In genomic region chr11:86182976-86183584, GRCh38 we compare ENCODE assay signal across 1 cellular context.
A peak's percentile ranks its signal among the peaks of the same experiment; 100 is the strongest.
TF ChIP-seq lines count a peak whose summit lies in the region.

No MANE protein-coding gene starts in this region.

TF ChIP-seq in GM12878, 131 proteins besides CTCF, POLR2A, EP300 and RAD21 (continued from another document):
- TF ChIP-seq ZBTB40 (IDR thresholded peaks at IDR 0.05; ENCODE audit: borderline replicate concordance), result no peak
- TF ChIP-seq HSF1 (IDR thresholded peaks at IDR 0.05; ENCODE audit: low read depth, low read length), result no peak
- TF ChIP-seq, protein P1, sequence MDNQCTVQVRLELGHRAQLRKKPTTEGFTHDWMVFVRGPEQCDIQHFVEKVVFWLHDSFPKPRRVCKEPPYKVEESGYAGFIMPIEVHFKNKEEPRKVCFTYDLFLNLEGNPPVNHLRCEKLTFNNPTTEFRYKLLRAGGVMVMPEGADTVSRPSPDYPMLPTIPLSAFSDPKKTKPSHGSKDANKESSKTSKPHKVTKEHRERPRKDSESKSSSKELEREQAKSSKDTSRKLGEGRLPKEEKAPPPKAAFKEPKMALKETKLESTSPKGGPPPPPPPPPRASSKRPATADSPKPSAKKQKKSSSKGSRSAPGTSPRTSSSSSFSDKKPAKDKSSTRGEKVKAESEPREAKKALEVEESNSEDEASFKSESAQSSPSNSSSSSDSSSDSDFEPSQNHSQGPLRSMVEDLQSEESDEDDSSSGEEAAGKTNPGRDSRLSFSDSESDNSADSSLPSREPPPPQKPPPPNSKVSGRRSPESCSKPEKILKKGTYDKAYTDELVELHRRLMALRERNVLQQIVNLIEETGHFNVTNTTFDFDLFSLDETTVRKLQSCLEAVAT (IDR thresholded peaks at IDR 0.05), result no peak
- no peak for TF ChIP-seq MXI1 (IDR thresholded peaks at IDR 0.05; ENCODE audit: low read depth, low read length)
- peak; percentile 66 for TF ChIP-seq RUNX3 (IDR thresholded peaks at IDR 0.05; ENCODE audit: low read length)
- TF ChIP-seq PAX5 (IDR thresholded peaks at IDR 0.05; ENCODE audit: borderline replicate concordance, low read depth, low read length), result no peak
- TF ChIP-seq, protein P2, sequence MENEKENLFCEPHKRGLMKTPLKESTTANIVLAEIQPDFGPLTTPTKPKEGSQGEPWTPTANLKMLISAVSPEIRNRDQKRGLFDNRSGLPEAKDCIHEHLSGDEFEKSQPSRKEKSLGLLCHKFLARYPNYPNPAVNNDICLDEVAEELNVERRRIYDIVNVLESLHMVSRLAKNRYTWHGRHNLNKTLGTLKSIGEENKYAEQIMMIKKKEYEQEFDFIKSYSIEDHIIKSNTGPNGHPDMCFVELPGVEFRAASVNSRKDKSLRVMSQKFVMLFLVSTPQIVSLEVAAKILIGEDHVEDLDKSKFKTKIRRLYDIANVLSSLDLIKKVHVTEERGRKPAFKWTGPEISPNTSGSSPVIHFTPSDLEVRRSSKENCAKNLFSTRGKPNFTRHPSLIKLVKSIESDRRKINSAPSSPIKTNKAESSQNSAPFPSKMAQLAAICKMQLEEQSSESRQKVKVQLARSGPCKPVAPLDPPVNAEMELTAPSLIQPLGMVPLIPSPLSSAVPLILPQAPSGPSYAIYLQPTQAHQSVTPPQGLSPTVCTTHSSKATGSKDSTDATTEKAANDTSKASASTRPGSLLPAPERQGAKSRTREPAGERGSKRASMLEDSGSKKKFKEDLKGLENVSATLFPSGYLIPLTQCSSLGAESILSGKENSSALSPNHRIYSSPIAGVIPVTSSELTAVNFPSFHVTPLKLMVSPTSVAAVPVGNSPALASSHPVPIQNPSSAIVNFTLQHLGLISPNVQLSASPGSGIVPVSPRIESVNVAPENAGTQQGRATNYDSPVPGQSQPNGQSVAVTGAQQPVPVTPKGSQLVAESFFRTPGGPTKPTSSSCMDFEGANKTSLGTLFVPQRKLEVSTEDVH (IDR thresholded peaks at IDR 0.05; ENCODE audit: low read depth, partially characterized antibody), result no peak
- TF ChIP-seq BCL3 (IDR thresholded peaks at IDR 0.05; ENCODE audit: borderline replicate concordance, insufficient read depth, low read depth, low read length, poor library complexity, severe bottlenecking), result no peak
- TF ChIP-seq RBBP5 (conservative IDR thresholded peaks at IDR 0.05), result no peak
- TF ChIP-seq USF1 (IDR thresholded peaks at IDR 0.05; ENCODE audit: borderline replicate concordance, extremely low read length, insufficient read depth, low read depth, low read length), result no peak
- no peak for TF ChIP-seq ASH2L (IDR thresholded peaks at IDR 0.05; ENCODE audit: borderline replicate concordance, low read depth)
- TF ChIP-seq SUPT20H (IDR thresholded peaks at IDR 0.05; ENCODE audit: borderline replicate concordance, control insufficient read depth, low read depth, low read length), result no peak
- TF ChIP-seq STAT3 (IDR thresholded peaks at IDR 0.05; ENCODE audit: low read depth, low read length), result no peak
- TF ChIP-seq KAT2A (conservative IDR thresholded peaks at IDR 0.05; ENCODE audit: control insufficient read depth, low read depth, low read length), result no peak
- 0 out of 2 replicates have a peak, but pooled peaks have one; percentile 39 for TF ChIP-seq CREB1 (IDR thresholded peaks at IDR 0.05; ENCODE audit: low read depth)
- no peak for TF ChIP-seq MEF2A (IDR thresholded peaks at IDR 0.05; ENCODE audit: insufficient read depth, low read depth, low read length)
- no peak for TF ChIP-seq SIN3A (IDR thresholded peaks at IDR 0.05; ENCODE audit: low read depth, low read length)
- TF ChIP-seq NR2F1 (conservative IDR thresholded peaks at IDR 0.05), result no peak
- no peak for TF ChIP-seq TAF1 (IDR thresholded peaks at IDR 0.05; ENCODE audit: borderline replicate concordance, low read depth, low read length)
- TF ChIP-seq ZBTB11 (CRISPR knock-in tag; IDR thresholded peaks at IDR 0.05), result no peak
- no peak for TF ChIP-seq STAT1 (conservative IDR thresholded peaks at IDR 0.05)
- 0 out of 2 replicates have a peak, but pooled peaks have one; percentile 44 for TF ChIP-seq ZBED1 (IDR thresholded peaks at IDR 0.05; ENCODE audit: borderline replicate concordance)
- TF ChIP-seq, protein P3, sequence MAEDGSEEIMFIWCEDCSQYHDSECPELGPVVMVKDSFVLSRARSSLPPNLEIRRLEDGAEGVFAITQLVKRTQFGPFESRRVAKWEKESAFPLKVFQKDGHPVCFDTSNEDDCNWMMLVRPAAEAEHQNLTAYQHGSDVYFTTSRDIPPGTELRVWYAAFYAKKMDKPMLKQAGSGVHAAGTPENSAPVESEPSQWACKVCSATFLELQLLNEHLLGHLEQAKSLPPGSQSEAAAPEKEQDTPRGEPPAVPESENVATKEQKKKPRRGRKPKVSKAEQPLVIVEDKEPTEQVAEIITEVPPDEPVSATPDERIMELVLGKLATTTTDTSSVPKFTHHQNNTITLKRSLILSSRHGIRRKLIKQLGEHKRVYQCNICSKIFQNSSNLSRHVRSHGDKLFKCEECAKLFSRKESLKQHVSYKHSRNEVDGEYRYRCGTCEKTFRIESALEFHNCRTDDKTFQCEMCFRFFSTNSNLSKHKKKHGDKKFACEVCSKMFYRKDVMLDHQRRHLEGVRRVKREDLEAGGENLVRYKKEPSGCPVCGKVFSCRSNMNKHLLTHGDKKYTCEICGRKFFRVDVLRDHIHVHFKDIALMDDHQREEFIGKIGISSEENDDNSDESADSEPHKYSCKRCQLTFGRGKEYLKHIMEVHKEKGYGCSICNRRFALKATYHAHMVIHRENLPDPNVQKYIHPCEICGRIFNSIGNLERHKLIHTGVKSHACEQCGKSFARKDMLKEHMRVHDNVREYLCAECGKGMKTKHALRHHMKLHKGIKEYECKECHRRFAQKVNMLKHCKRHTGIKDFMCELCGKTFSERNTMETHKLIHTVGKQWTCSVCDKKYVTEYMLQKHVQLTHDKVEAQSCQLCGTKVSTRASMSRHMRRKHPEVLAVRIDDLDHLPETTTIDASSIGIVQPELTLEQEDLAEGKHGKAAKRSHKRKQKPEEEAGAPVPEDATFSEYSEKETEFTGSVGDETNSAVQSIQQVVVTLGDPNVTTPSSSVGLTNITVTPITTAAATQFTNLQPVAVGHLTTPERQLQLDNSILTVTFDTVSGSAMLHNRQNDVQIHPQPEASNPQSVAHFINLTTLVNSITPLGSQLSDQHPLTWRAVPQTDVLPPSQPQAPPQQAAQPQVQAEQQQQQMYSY (CRISPR knock-in tag; IDR thresholded peaks at IDR 0.05), result no peak
